In the genomic region with DNA sequence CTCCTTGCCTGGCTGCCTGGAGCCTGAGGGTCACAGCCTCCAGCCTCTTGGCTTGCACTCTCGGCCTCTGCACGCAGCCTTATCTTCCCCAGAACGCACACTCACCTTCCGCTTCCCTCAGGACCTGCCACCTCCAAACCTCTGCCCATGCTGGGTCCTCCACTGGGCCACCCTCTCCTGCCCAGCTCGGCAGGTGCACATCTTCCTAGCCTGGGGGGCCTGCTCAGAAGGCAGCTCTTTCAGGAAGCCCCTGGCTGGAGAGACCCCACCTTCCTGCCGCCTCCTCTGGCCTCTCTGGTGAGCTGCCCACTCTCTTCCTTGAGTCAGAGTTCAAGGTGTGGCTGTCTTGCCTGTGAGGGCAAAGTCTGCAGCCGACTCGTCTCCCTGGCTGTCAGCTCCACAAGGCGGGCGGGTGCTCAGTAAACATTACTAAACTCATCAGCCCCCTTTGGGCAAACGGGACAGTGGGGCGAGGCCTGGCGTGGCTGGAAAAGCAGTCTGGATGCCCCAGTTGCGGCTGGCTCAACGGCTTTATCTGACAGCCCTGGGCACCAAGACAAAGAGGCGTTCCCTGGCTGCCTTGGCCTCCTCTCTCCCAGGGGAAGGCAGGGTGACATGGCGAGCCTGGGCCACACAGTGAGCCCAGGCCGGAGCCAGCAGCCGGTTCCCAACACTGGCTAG, we compare ENCODE assay signal across 2 cellular contexts.
TF ChIP-seq lines count a peak whose summit lies in the region.

No MANE protein-coding gene starts in this region.

TF ChIP-seq in H1, 55 proteins besides CTCF, POLR2A, EP300 and RAD21:
- no peak for TF ChIP-seq RNF2 (IDR thresholded peaks at IDR 0.05; ENCODE audit: borderline replicate concordance, low read depth, low read length, missing control alignments, poor library complexity, severe bottlenecking)
- TF ChIP-seq SP4 (IDR thresholded peaks at IDR 0.05; ENCODE audit: low read length), result no peak
- TF ChIP-seq CBX5 (IDR thresholded peaks at IDR 0.05; ENCODE audit: low read depth, low read length), result no peak
- no peak for TF ChIP-seq TCF12 (IDR thresholded peaks at IDR 0.05; ENCODE audit: low read depth, low read length)
- TF ChIP-seq GABPA (IDR thresholded peaks at IDR 0.05; ENCODE audit: borderline replicate concordance, insufficient read depth, low read length), result no peak
- no peak for TF ChIP-seq CHD2 (IDR thresholded peaks at IDR 0.05; ENCODE audit: low read length)
- TF ChIP-seq MAFK (IDR thresholded peaks at IDR 0.05; ENCODE audit: low read depth, low read length), result no peak
- TF ChIP-seq, protein P1, sequence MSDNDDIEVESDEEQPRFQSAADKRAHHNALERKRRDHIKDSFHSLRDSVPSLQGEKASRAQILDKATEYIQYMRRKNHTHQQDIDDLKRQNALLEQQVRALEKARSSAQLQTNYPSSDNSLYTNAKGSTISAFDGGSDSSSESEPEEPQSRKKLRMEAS (IDR thresholded peaks at IDR 0.05), result no peak
- TF ChIP-seq, protein P2, sequence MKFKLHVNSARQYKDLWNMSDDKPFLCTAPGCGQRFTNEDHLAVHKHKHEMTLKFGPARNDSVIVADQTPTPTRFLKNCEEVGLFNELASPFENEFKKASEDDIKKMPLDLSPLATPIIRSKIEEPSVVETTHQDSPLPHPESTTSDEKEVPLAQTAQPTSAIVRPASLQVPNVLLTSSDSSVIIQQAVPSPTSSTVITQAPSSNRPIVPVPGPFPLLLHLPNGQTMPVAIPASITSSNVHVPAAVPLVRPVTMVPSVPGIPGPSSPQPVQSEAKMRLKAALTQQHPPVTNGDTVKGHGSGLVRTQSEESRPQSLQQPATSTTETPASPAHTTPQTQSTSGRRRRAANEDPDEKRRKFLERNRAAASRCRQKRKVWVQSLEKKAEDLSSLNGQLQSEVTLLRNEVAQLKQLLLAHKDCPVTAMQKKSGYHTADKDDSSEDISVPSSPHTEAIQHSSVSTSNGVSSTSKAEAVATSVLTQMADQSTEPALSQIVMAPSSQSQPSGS (IDR thresholded peaks at IDR 0.05; ENCODE audit: low read length), result no peak
- TF ChIP-seq TAF7 (optimal IDR thresholded peaks at IDR 0.05; ENCODE audit: borderline replicate concordance, low read depth, low read length), result no peak
- no peak for TF ChIP-seq SP2 (IDR thresholded peaks at IDR 0.05; ENCODE audit: low read length)
- TF ChIP-seq BRCA1 (IDR thresholded peaks at IDR 0.05; ENCODE audit: low read depth, low read length), result no peak
- TF ChIP-seq SIN3A (conservative IDR thresholded peaks at IDR 0.05 in 1 of 2, IDR thresholded peaks at IDR 0.05 in 1 of 2; ENCODE audit: low read depth in 1 of 2, low read length in 2 of 2), result no peak
- no peak for TF ChIP-seq HDAC6 (IDR thresholded peaks at IDR 0.05; ENCODE audit: low read depth, low read length)
- no peak for TF ChIP-seq CEBPB (IDR thresholded peaks at IDR 0.05; ENCODE audit: low read depth, low read length)
- no peak for TF ChIP-seq CBX8 (IDR thresholded peaks at IDR 0.05; ENCODE audit: borderline replicate concordance, low read depth, low read length)
- TF ChIP-seq EZH2 (IDR thresholded peaks at IDR 0.05; ENCODE audit: low read depth, low read length, severe bottlenecking), result no peak
- no peak for TF ChIP-seq USF2 (IDR thresholded peaks at IDR 0.05; ENCODE audit: low read length)

TF ChIP-seq in HepG2, 621 proteins besides CTCF, POLR2A, EP300 and RAD21 (continues in another document):
- TF ChIP-seq ZNF772 (CRISPR knock-in tag; IDR thresholded peaks at IDR 0.05) (no peak), ZNF142 (CRISPR knock-in tag; IDR thresholded peaks at IDR 0.05) (peak; percentile 62; the same call in 1 of the 2 replicates), ZNF362 (CRISPR knock-in tag; IDR thresholded peaks at IDR 0.05; ENCODE audit: borderline replicate concordance) (no peak), TMF1 (CRISPR knock-in tag; IDR thresholded peaks at IDR 0.05; ENCODE audit: low read depth) (no peak), ZNF350 (CRISPR knock-in tag; IDR thresholded peaks at IDR 0.05; ENCODE audit: borderline replicate concordance, low read depth) (0 out of 2 replicates have a peak, but pooled peaks have one; percentile 14), MED13 (CRISPR knock-in tag; IDR thresholded peaks at IDR 0.05) (peak; percentile 2; the same call in 1 of the 2 replicates), FOXC1 (CRISPR knock-in tag; IDR thresholded peaks at IDR 0.05; ENCODE audit: borderline replicate concordance) (no peak), MEIS2 (CRISPR knock-in tag; IDR thresholded peaks at IDR 0.05) (peak; percentile 40; the same call in 1 of the 2 replicates), PLRG1 (conservative IDR thresholded peaks at IDR 0.05) (no peak), ZNF740 (CRISPR knock-in tag; IDR thresholded peaks at IDR 0.05) (no peak), FOXP4 (CRISPR knock-in tag; IDR thresholded peaks at IDR 0.05) (0 out of 2 replicates have a peak, but pooled peaks have one; percentile 17), NCOR1 (IDR thresholded peaks at IDR 0.05; ENCODE audit: borderline replicate concordance, low read length) (0 out of 2 replicates have a peak, but pooled peaks have one; percentile 23), HOXA9 (CRISPR knock-in tag; IDR thresholded peaks at IDR 0.05; ENCODE audit: borderline replicate concordance) (no peak)
- TF ChIP-seq, protein P3, sequence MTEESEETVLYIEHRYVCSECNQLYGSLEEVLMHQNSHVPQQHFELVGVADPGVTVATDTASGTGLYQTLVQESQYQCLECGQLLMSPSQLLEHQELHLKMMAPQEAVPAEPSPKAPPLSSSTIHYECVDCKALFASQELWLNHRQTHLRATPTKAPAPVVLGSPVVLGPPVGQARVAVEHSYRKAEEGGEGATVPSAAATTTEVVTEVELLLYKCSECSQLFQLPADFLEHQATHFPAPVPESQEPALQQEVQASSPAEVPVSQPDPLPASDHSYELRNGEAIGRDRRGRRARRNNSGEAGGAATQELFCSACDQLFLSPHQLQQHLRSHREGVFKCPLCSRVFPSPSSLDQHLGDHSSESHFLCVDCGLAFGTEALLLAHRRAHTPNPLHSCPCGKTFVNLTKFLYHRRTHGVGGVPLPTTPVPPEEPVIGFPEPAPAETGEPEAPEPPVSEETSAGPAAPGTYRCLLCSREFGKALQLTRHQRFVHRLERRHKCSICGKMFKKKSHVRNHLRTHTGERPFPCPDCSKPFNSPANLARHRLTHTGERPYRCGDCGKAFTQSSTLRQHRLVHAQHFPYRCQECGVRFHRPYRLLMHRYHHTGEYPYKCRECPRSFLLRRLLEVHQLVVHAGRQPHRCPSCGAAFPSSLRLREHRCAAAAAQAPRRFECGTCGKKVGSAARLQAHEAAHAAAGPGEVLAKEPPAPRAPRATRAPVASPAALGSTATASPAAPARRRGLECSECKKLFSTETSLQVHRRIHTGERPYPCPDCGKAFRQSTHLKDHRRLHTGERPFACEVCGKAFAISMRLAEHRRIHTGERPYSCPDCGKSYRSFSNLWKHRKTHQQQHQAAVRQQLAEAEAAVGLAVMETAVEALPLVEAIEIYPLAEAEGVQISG (CRISPR knock-in tag; IDR thresholded peaks at IDR 0.05), result 0 out of 2 replicates have a peak, but pooled peaks have one; percentile 18
- TF ChIP-seq, protein P4, sequence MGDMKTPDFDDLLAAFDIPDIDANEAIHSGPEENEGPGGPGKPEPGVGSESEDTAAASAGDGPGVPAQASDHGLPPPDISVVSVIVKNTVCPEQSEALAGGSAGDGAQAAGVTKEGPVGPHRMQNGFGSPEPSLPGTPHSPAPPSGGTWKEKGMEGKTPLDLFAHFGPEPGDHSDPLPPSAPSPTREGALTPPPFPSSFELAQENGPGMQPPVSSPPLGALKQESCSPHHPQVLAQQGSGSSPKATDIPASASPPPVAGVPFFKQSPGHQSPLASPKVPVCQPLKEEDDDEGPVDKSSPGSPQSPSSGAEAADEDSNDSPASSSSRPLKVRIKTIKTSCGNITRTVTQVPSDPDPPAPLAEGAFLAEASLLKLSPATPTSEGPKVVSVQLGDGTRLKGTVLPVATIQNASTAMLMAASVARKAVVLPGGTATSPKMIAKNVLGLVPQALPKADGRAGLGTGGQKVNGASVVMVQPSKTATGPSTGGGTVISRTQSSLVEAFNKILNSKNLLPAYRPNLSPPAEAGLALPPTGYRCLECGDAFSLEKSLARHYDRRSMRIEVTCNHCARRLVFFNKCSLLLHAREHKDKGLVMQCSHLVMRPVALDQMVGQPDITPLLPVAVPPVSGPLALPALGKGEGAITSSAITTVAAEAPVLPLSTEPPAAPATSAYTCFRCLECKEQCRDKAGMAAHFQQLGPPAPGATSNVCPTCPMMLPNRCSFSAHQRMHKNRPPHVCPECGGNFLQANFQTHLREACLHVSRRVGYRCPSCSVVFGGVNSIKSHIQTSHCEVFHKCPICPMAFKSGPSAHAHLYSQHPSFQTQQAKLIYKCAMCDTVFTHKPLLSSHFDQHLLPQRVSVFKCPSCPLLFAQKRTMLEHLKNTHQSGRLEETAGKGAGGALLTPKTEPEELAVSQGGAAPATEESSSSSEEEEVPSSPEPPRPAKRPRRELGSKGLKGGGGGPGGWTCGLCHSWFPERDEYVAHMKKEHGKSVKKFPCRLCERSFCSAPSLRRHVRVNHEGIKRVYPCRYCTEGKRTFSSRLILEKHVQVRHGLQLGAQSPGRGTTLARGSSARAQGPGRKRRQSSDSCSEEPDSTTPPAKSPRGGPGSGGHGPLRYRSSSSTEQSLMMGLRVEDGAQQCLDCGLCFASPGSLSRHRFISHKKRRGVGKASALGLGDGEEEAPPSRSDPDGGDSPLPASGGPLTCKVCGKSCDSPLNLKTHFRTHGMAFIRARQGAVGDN (CRISPR knock-in tag; IDR thresholded peaks at IDR 0.05), result peak; percentile 31; the same call in 1 of the 2 replicates
- TF ChIP-seq, protein P5, sequence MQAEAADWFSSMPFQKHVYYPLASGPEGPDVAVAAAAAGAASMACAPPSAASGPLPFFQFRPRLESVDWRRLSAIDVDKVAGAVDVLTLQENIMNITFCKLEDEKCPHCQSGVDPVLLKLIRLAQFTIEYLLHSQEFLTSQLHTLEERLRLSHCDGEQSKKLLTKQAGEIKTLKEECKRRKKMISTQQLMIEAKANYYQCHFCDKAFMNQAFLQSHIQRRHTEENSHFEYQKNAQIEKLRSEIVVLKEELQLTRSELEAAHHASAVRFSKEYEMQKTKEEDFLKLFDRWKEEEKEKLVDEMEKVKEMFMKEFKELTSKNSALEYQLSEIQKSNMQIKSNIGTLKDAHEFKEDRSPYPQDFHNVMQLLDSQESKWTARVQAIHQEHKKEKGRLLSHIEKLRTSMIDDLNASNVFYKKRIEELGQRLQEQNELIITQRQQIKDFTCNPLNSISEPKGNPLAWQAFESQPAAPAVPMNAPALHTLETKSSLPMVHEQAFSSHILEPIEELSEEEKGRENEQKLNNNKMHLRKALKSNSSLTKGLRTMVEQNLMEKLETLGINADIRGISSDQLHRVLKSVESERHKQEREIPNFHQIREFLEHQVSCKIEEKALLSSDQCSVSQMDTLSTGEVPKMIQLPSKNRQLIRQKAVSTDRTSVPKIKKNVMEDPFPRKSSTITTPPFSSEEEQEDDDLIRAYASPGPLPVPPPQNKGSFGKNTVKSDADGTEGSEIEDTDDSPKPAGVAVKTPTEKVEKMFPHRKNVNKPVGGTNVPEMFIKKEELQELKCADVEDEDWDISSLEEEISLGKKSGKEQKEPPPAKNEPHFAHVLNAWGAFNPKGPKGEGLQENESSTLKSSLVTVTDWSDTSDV (CRISPR knock-in tag; IDR thresholded peaks at IDR 0.05), result peak; percentile 21; the same call in 1 of the 2 replicates
